8 cellular contexts compared by ENCODE assay signal in the genomic region with DNA sequence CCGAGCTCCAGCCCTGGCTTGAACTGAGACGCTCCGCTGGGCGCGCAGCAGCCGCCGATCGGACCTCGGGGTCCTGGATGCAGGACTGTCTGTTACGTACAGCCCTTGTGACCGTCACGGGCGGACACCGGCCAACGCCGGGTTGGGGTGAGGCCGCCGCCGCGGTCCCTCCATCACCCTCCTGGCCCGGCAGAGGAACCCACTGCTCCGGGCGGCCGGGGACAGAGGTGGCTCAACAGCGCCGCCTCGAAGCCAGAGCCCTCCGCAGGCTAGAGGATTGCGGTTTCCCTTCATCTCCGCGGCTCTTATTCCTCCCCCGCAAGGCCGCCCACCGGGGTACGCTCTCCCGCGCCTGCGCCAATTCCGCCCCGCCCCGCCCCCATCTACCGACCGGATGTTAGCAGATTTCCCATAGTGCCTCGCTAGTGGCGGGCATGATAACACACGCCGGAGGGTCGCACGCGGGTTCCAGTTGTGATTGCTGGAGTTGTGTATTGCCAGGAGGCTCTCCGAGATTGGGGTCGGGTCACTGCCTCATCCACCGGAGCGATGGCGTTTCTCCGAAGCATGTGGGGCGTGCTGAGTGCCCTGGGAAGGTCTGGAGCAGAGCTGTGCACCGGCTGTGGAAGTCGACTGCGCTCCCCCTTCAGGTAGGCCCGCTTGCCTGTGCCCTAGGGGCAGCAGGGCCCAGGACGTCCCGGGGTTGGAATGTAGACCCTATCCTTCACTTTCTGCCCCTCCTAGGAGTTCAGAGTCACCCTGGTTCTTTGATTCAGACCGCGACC. TPM values are rescaled to one million over a fixed set of nuclear protein-coding genes. Genes with fewer than 3 reads are reported as not detected.
DNase-seq lines count a peak whose midpoint lies in the region; ATAC-seq, FAIRE-seq and TF ChIP-seq lines count a peak whose summit lies in the region.

A gene (plus strand): TSS at position 412 of the 785 bp plus-strand sequence. CDS start 138 bp downstream, at position 550.

- peak; percentile 91 for DNase-seq in EH (ENCODE audit: low read depth)
- DNase-seq in Karpas-422: peak; percentile 98
- DNase-seq in RCC 7860 (ENCODE audit: low spot score): peak; percentile 86
- DNase-seq in activated T-helper 1 cell treated with anti-CD3 and anti-CD28 coated beads, Interleukin-2, amount 50 U/mL, for 16 hours (ENCODE audit: low read depth in 1 of 2, low spot score in 1 of 2): peak; percentile 94 to 96
- peak; percentile 88 for DNase-seq in fibroblast of mammary gland (ENCODE audit: low read depth)
- peak; percentile 94 for DNase-seq in natural killer cell
- peak; percentile 94 for DNase-seq in stimulated activated naive CD4-positive, alpha-beta T cell treated with Interleukin-2 at 50 U/mL for 16 hours (lab: John Stamatoyannopoulos, UW)

- no peaks in the 10 kb centered on the region for H3K9me3 ChIP-seq in Karpas-422 (ENCODE audit: low read length)

- H3K9ac ChIP-seq in Karpas-422 (ENCODE audit: low read length): peak within 1 kb of the TSS; percentile 82

- peaks cover 32% of the 10 kb centered on the region for H3K36me3 ChIP-seq in Karpas-422 (ENCODE audit: insufficient read depth, low read length)

- peaks cover 0 to 4% of the 10 kb centered on the region in 2 donors for H3K27me3 Mint-ChIP-seq in natural killer cell (ENCODE audit: low read depth in 2 of 2)

- no peaks in the 10 kb centered on the region for H3K27me3 ChIP-seq in Karpas-422 (ENCODE audit: low read length)

- H3K27ac Mint-ChIP-seq in natural killer cell: peak within 1 kb of the TSS; percentile 88 to 94

- H3K9me2 ChIP-seq in Karpas-422 (replicated peaks; ENCODE audit: insufficient read depth, low read length): no peaks in the 10 kb centered on the region

- H3K4me1 ChIP-seq in Karpas-422 (ENCODE audit: low read length): peaks cover 24% of the 10 kb centered on the region

- TF ChIP-seq CTCF in fibroblast of mammary gland (conservative IDR thresholded peaks at IDR 0.05; ENCODE audit: control insufficient read depth, insufficient read depth, low read depth, low read length) (peak; percentile 51), natural killer cell (IDR thresholded peaks at IDR 0.05) (peak; percentile 65)

- H2AFZ ChIP-seq in Karpas-422 (ENCODE audit: low read length): peak within 1 kb of the TSS; percentile 97

- peaks cover 45 to 50% of the 10 kb centered on the region in 2 donors for H3K4me1 Mint-ChIP-seq in natural killer cell

- H3K9me3 Mint-ChIP-seq in natural killer cell: no peaks in the 10 kb centered on the region

- ATAC-seq in GM21825 (IDR thresholded peaks at IDR 0.05; ENCODE audit: unreplicated experiment) (peak; percentile 91), natural killer cell (peak; percentile 89 to 95 (median 92))

- intact Hi-C loops in natural killer cell (cut with micrococcal nuclease): loop anchor here (1.0 to 10.0 kb wide), 4 partner anchors 50 to 210 kb away; a partner anchor contains a TSS

- peaks cover 16% of the 10 kb centered on the region; the same call in 1 of the 2 replicates for H4K20me1 ChIP-seq in Karpas-422 (ENCODE audit: insufficient read depth, low read depth, low read length)

- H3K4me3 Mint-ChIP-seq in natural killer cell: peak within 1 kb of the TSS; percentile 94

- H3K4me2 ChIP-seq in Karpas-422 (ENCODE audit: low read depth, low read length, poor library complexity, severe bottlenecking): peak within 1 kb of the TSS; percentile 89

- peak within 1 kb of the TSS; percentile 13; the same call in 1 of the 2 replicates for H3K27ac ChIP-seq in Karpas-422 (ENCODE audit: low read length)

- peak within 1 kb of the TSS; percentile 80 for H3K4me3 ChIP-seq in Karpas-422 (ENCODE audit: low read length)
- peak within 1 kb of the TSS; percentile 67 for H3K4me3 ChIP-seq in fibroblast of mammary gland (ENCODE audit: control insufficient read depth, low read depth, low read length)

- no peaks in the 10 kb centered on the region for H3K36me3 Mint-ChIP-seq in natural killer cell

- H3K79me2 ChIP-seq in Karpas-422 (ENCODE audit: low read length): peaks cover 54% of the 10 kb centered on the region

- peak; percentile 68 for FAIRE-seq in RCC 7860 (lab: Jason Lieb, UNC)

RNA-seq across cellular contexts. Expression of the gene that starts here (rescaled TPM):
- 56.5 and 76.4 TPM in 2 replicates for total RNA-seq in Karpas-422 (2014; rRNA removed; shearing (Covaris generic); ENCODE audit: low replicate concordance)
- 10 to 100 TPM; 29.1 to 34.3 (median 33.8) TPM for total RNA-seq in natural killer cell

Comparison
In these comparisons a context has a peak if more than half of its experiments do, and no peak if none do; other contexts are left out.
1. Peak in every context shown above with its lines: DNase-seq, ATAC-seq, H3K4me3 ChIP-seq and H3K27ac ChIP-seq.